In genomic region chr2:26521054-26521912, GRCh38 we compare ENCODE assay signal across 9 cellular contexts. TPM values are rescaled to one million over a fixed set of nuclear protein-coding genes. Genes with fewer than 3 reads are reported as not detected.
DNase-seq lines count a peak whose midpoint lies in the region; ATAC-seq, FAIRE-seq and TF ChIP-seq lines count a peak whose summit lies in the region.
"Had no signal": no experiment of that assay in that cellular context is flagged by ENCODE, and none has a peak within 500 bp of the region (broad histone marks: within the 10 kb centered on the region; RNA-seq: fewer than 3 reads in every experiment).

No MANE protein-coding gene starts in this region.

- no peaks in the 10 kb centered on the region for H3K36me3 Mint-ChIP-seq in CD4-positive, alpha-beta T cell (ENCODE audit: low read depth)

- H3K4me3 ChIP-seq in HFF-Myc (replicated peaks; ENCODE audit: low read depth, low read length), result no peak overlapping the region

- POLR2A ChIA-PET in CD4-positive, alpha-beta T cell (lab: Charles Lee), result no interaction called here

- no peaks in the 10 kb centered on the region for H3K9me3 Mint-ChIP-seq in CD4-positive, alpha-beta T cell

- DNase-seq in D721Med (ENCODE audit: insufficient read length, low spot score), result no peak
- no peak for DNase-seq in HFF-Myc (ENCODE audit: extremely low read depth, low read depth)
- peak; percentile 58 for DNase-seq in SK-MEL-5 (ENCODE audit: low read depth, low spot score)
- peak; percentile 79 for DNase-seq in islet precursor cell
- no peak for DNase-seq in AG20443 (ENCODE audit: low spot score)
- no peak for DNase-seq in CD4-positive, alpha-beta T cell
- no peak for DNase-seq in central memory CD4-positive, alpha-beta T cell
- no peak for DNase-seq in SKM-1 treated with dmso at 0.1 percent for 144 hours (lab: John Stamatoyannopoulos, UW; ENCODE audit: unreplicated experiment)

- peaks cover 22% of the 10 kb centered on the region for H3K4me1 Mint-ChIP-seq in CD4-positive, alpha-beta T cell (ENCODE audit: low read depth)

- no peak overlapping the region for H3K27ac ChIP-seq in CD4-positive, alpha-beta T cell (ENCODE audit: low read depth, low read length)
- H3K27ac ChIP-seq: epithelial cell of prostate had no signal

- ATAC-seq in CD4-positive, alpha-beta T cell (ENCODE audit: poor library complexity), result no peak

- intact Hi-C loops in CD4-positive, alpha-beta T cell (cut with DNase I, micrococcal nuclease), result no loop called here

- TF ChIP-seq CTCF in D721Med (IDR thresholded peaks at IDR 0.05; ENCODE audit: insufficient read depth, missing control alignments), result peak; percentile 12
- peak; percentile 60 for TF ChIP-seq CTCF in HFF-Myc (IDR thresholded peaks at IDR 0.05; ENCODE audit: low read depth, low read length, missing control alignments)
- no peak for TF ChIP-seq CTCF in CD4-positive, alpha-beta T cell (IDR thresholded peaks at IDR 0.05)

- in situ Hi-C loops in SK-MEL-5 (cut with HindIII; ENCODE audit: low pct_unique_long_range_greater_than_20kb, low sequenced_read_pairs), result no loop called here

- H3K27me3 ChIP-seq in CD4-positive, alpha-beta T cell (ENCODE audit: control insufficient read depth, insufficient read depth, low read length), result no peaks in the 10 kb centered on the region

- FAIRE-seq in D721Med (lab: Jason Lieb, UNC), result no peak

- no peaks in the 10 kb centered on the region for H3K9me3 ChIP-seq in CD4-positive, alpha-beta T cell (ENCODE audit: control insufficient read depth, low read length)

- CTCF ChIA-PET in CD4-positive, alpha-beta T cell (lab: Charles Lee), result no interaction called here

- H3K4me3 Mint-ChIP-seq in CD4-positive, alpha-beta T cell, result no peak overlapping the region

- no peaks in the 10 kb centered on the region for H3K27me3 Mint-ChIP-seq in CD4-positive, alpha-beta T cell

- H3K27ac Mint-ChIP-seq in CD4-positive, alpha-beta T cell, result no peak overlapping the region

RNA-seq across cellular contexts. Expression of gene OTOF, which starts 43.4 kb away (rescaled TPM):
- total RNA-seq in SK-MEL-5 (2014; rRNA removed; shearing (Covaris generic)), result not detected in 2 replicates
- polyA plus RNA-seq in SK-MEL-5 (2015; cell fraction: cytosol; rRNA removed), result not detected in 2 replicates
- not detected in 2 replicates for polyA plus RNA-seq in SK-MEL-5 (2015; cell fraction: nucleus; rRNA removed)
- total RNA-seq in CD4-positive, alpha-beta T cell, result under 1 TPM; 0.71 to 0.75 TPM

Comparison
In these comparisons a context has a peak if more than half of its experiments do, and no peak if none do; other contexts are left out.
1. DNase-seq: peak in SK-MEL-5 (single experiment) and islet precursor cell (single experiment); none in D721Med (single experiment), HFF-Myc (single experiment), AG20443 (single experiment), CD4-positive, alpha-beta T cell (0 of 10), central memory CD4-positive, alpha-beta T cell (single experiment) and SKM-1 treated with dmso at 0.1 percent for 144 hours (single experiment).